In genomic region chr12:30622509-30622908, GRCh38 we compare ENCODE assay signal across 9 cellular contexts.
DNase-seq lines count a peak whose midpoint lies in the region; ATAC-seq, FAIRE-seq and TF ChIP-seq lines count a peak whose summit lies in the region.
"Had no signal": no experiment of that assay in that cellular context is flagged by ENCODE, and none has a peak within 500 bp of the region (broad histone marks: within the 10 kb centered on the region; RNA-seq: fewer than 3 reads in every experiment).

No MANE protein-coding gene starts in this region.

- no peak overlapping the region for H3K18ac ChIP-seq in H9 (ENCODE audit: insufficient read length, low read depth, low read length)

- H2BK12ac ChIP-seq in H9 (ENCODE audit: insufficient read length, low read depth, low read length) = no peak overlapping the region

- H3K9me3 ChIP-seq in H9 (ENCODE audit: control insufficient read depth, low read depth, low read length) = no peaks in the 10 kb centered on the region

- no peak overlapping the region for H4K8ac ChIP-seq in H9 (replicated peaks; ENCODE audit: insufficient read length, low read depth, low read length)

- H4K91ac ChIP-seq in H9 (ENCODE audit: insufficient read length, low read depth, low read length) = no peak overlapping the region

- H3K27me3 ChIP-seq in bronchial epithelial cell (ENCODE audit: control insufficient read depth, insufficient read depth, low read length) = no peaks in the 10 kb centered on the region
- H3K27me3 ChIP-seq in H9 (ENCODE audit: insufficient read depth, low read length) = no peaks in the 10 kb centered on the region

- H3K4me3 Mint-ChIP-seq in H9 = no peak overlapping the region

- no CpG with 5 or more reads among the region's 1 CpG for WGBS in H9 (ENCODE audit: extremely low coverage, insufficient read length, low lambda C conversion rate)

- H3K27me3 Mint-ChIP-seq in H9 (ENCODE audit: low read depth) = no peaks in the 10 kb centered on the region

- no peak overlapping the region for H4K5ac ChIP-seq in H9 (ENCODE audit: insufficient read length, low read depth, low read length)

- no peak overlapping the region for H2BK15ac ChIP-seq in H9 (ENCODE audit: low read depth, low read length)

- H2AK5ac ChIP-seq in H9 (ENCODE audit: insufficient read length, low read length) = no peak overlapping the region

- FAIRE-seq in bronchial epithelial cell (lab: Jason Lieb, UNC) = no peak

- no peak overlapping the region for H3K23ac ChIP-seq in H9 (ENCODE audit: insufficient read length, low read depth, low read length)

- H3K4me1 Mint-ChIP-seq in H9 = peaks cover 0 to 4% of the 10 kb centered on the region in 2 experiments; a peak in 1 of 4 replicates

- H3K4me3 ChIP-seq in bronchial epithelial cell (ENCODE audit: low read depth, low read length) = no peak overlapping the region

- no peak overlapping the region for H2AFZ ChIP-seq in H9 (ENCODE audit: low read length)

- no peak overlapping the region for H3K56ac ChIP-seq in H9 (ENCODE audit: insufficient read length, low read depth, low read length)

- no peaks in the 10 kb centered on the region for H3K4me1 ChIP-seq in H9 (ENCODE audit: insufficient read depth, low read length)

- no peaks in the 10 kb centered on the region for H3K9me3 Mint-ChIP-seq in H9

- H2BK20ac ChIP-seq in H9 (ENCODE audit: low read depth, low read length, poor library complexity, severe bottlenecking) = no peak overlapping the region

- no peak overlapping the region for H2BK120ac ChIP-seq in H9 (ENCODE audit: low read depth, low read length, poor library complexity, severe bottlenecking)

- H3K79me1 ChIP-seq in H9 (ENCODE audit: insufficient read depth, low read depth, low read length, poor library complexity, severe bottlenecking) = no peaks in the 10 kb centered on the region

- H3K36me3 ChIP-seq in bronchial epithelial cell (ENCODE audit: control insufficient read depth, insufficient read depth, low read length) = no peaks in the 10 kb centered on the region

- H3K23me2 ChIP-seq in H9 (ENCODE audit: insufficient read length, low read depth, low read length, poor library complexity, severe bottlenecking) = no peaks in the 10 kb centered on the region

- no peak overlapping the region for H3K4me2 ChIP-seq in H9 (ENCODE audit: insufficient read depth, insufficient read length, low read length)

- no peak overlapping the region for H3T11ph ChIP-seq in H9 (ENCODE audit: low read length)

- H2BK5ac ChIP-seq in H9 (ENCODE audit: insufficient read length, low read length) = no peak overlapping the region

- no peaks in the 10 kb centered on the region for H3K36me3 Mint-ChIP-seq in H9 (ENCODE audit: insufficient read depth in 1 of 3, low read depth in 3 of 3)

- no peak overlapping the region for H3K9ac ChIP-seq in H9 (ENCODE audit: extremely low read depth, insufficient read length, low read length)

- ATAC-seq in GM19395 (IDR thresholded peaks at IDR 0.05; ENCODE audit: unreplicated experiment) (peak; percentile 92), HG03175 (IDR thresholded peaks at IDR 0.05; ENCODE audit: unreplicated experiment) (peak; percentile 86)

- no peak overlapping the region; a peak in 1 of 7 replicates for H3K27ac Mint-ChIP-seq in H9

- no peaks in the 10 kb centered on the region for H3K79me2 ChIP-seq in H9 (ENCODE audit: insufficient read depth, low read length)

- H3K4ac ChIP-seq in H9 (ENCODE audit: low read depth, low read length) = no peak overlapping the region

- H3K14ac ChIP-seq in H9 (ENCODE audit: insufficient read depth, low read length) = no peak overlapping the region

- H4K20me1 ChIP-seq in H9 (ENCODE audit: control insufficient read depth, insufficient read depth, insufficient read length) = no peaks in the 10 kb centered on the region

- DNase-seq in EH (ENCODE audit: low read depth) (peak; percentile 74), bronchial epithelial cell (ENCODE audit: low read depth) (peak; percentile 85), NCI-H526 (lab: John Stamatoyannopoulos, UW) (no peak), D341Med (ENCODE audit: low spot score) (no peak), H9 (no peak), OCI-M2 (lab: John Stamatoyannopoulos, UW; ENCODE audit: unreplicated experiment) (no peak)
- DNase-seq: NCI-H2171 treated with DMSO at 0.1 percent for 48 hours had no signal

- TF ChIP-seq CTCF in bronchial epithelial cell (IDR thresholded peaks at IDR 0.05; ENCODE audit: insufficient read depth, low read length, severe bottlenecking) (no peak), H9 (conservative IDR thresholded peaks at IDR 0.05) (no peak)

- H3K27ac ChIP-seq in H9 (ENCODE audit: insufficient read length, low read depth, low read length) = no peak overlapping the region

Comparison
In these comparisons a context has a peak if more than half of its experiments do, and no peak if none do; other contexts are left out.
1. DNase-seq: peak in EH (single experiment) and bronchial epithelial cell (single experiment); none in NCI-H526 (0 of 2), D341Med (single experiment), H9 (single experiment) and OCI-M2 (single experiment).